9 cellular contexts compared by ENCODE assay signal in genomic region chr1:156476501-156477298, GRCh38. TPM values are rescaled to one million over a fixed set of nuclear protein-coding genes. Genes with fewer than 3 reads are reported as not detected.
DNase-seq lines count a peak whose midpoint lies in the region; ATAC-seq and TF ChIP-seq lines count a peak whose summit lies in the region.
"Had no signal": no experiment of that assay in that cellular context is flagged by ENCODE, and none has a peak within 500 bp of the region (broad histone marks: within the 10 kb centered on the region; RNA-seq: fewer than 3 reads in every experiment).

No MANE protein-coding gene starts in this region.

- H3K36me3 Mint-ChIP-seq in HFFc6 (ENCODE audit: low read depth) = peaks cover 65% of the 10 kb centered on the region
- H3K36me3 Mint-ChIP-seq in naive thymus-derived CD4-positive, alpha-beta T cell = peaks cover 7 to 66% (median 32%) of the 10 kb centered on the region in 5 donors

- H3K4me1 Mint-ChIP-seq in HFFc6 (ENCODE audit: low read depth) = peaks cover 50% of the 10 kb centered on the region
- peaks cover 15 to 38% (median 18%) of the 10 kb centered on the region in 7 donors for H3K4me1 Mint-ChIP-seq in naive thymus-derived CD4-positive, alpha-beta T cell

- CTCF ChIA-PET in naive thymus-derived CD4-positive, alpha-beta T cell (lab: Charles Lee) = interaction anchor here (0.8 to 1.3 kb wide), 2 partner anchors 20 to 124 kb away, joined by 3 read pairs; no protein-coding TSS in a partner anchor

- ATAC-seq in naive thymus-derived CD4-positive, alpha-beta T cell = no peak
- ATAC-seq in HG02973 (IDR thresholded peaks at IDR 0.05; ENCODE audit: unreplicated experiment) = no peak

- no peaks in the 10 kb centered on the region for H3K9me3 ChIP-seq in naive thymus-derived CD4-positive, alpha-beta T cell (ENCODE audit: control insufficient read depth in 2 of 3, low read length in 3 of 3)

- peak overlapping the region; percentile 78 for H3K27ac Mint-ChIP-seq in HFFc6
- H3K27ac Mint-ChIP-seq in naive thymus-derived CD4-positive, alpha-beta T cell = peak overlapping the region in 7 of 9 donors; percentile 15 to 74 (median 49)

- no peak overlapping the region for H3K4me3 ChIP-seq in choroid plexus epithelial cell (ENCODE audit: low read depth, low read length)
- H3K4me3 ChIP-seq in naive thymus-derived CD4-positive, alpha-beta T cell (ENCODE audit: low read length) = no peak overlapping the region

- no peak overlapping the region for H3K27ac ChIP-seq in naive thymus-derived CD4-positive, alpha-beta T cell (ENCODE audit: low read depth, low read length)

- no peak for TF ChIP-seq CTCF in AG09319 (IDR thresholded peaks at IDR 0.05; ENCODE audit: low read depth, low read length)
- TF ChIP-seq CTCF in HFFc6 (IDR thresholded peaks at IDR 0.05) = no peak
- TF ChIP-seq CTCF in choroid plexus epithelial cell (conservative IDR thresholded peaks at IDR 0.05; ENCODE audit: low read depth, low read length) = no peak

- H3K9me3 Mint-ChIP-seq in HFFc6 = no peaks in the 10 kb centered on the region
- H3K9me3 Mint-ChIP-seq in naive thymus-derived CD4-positive, alpha-beta T cell = peaks cover 0 to 3% (median 0%) of the 10 kb centered on the region in 11 donors

- peaks cover 12 to 13% of the 10 kb centered on the region in 2 donors for H3K4me1 ChIP-seq in naive thymus-derived CD4-positive, alpha-beta T cell (ENCODE audit: control insufficient read depth in 2 of 2, insufficient read depth in 2 of 2, low read length in 2 of 2)

- no peaks in the 10 kb centered on the region for H3K27me3 ChIP-seq in naive thymus-derived CD4-positive, alpha-beta T cell (ENCODE audit: control insufficient read depth in 2 of 2, insufficient read depth in 2 of 2, low read length in 2 of 2)

- POLR2A ChIA-PET in naive thymus-derived CD4-positive, alpha-beta T cell (lab: Charles Lee) = interaction anchor here (0.6 to 1.9 kb wide), 3 partner anchors 19 to 105 kb away, joined by 4 to 6 read pairs (median 5); no protein-coding TSS in a partner anchor

- intact Hi-C loops in naive thymus-derived CD4-positive, alpha-beta T cell (cut with micrococcal nuclease) = no loop called here

- peaks cover 42 to 95% (median 60%) of the 10 kb centered on the region in 3 experiments for H3K36me3 ChIP-seq in naive thymus-derived CD4-positive, alpha-beta T cell (ENCODE audit: control insufficient read depth in 2 of 3, insufficient read depth in 3 of 3, low read length in 3 of 3)

- H3K27me3 Mint-ChIP-seq in HFFc6 (ENCODE audit: insufficient read depth) = peaks cover 12% of the 10 kb centered on the region
- H3K27me3 Mint-ChIP-seq in naive thymus-derived CD4-positive, alpha-beta T cell = no peaks in the 10 kb centered on the region

- DNase-seq in AG09319 (ENCODE audit: extremely low read depth, low read depth) = peak; percentile 24
- peak; percentile 30 for DNase-seq in HFFc6
- DNase-seq in choroid plexus epithelial cell (ENCODE audit: low read depth) = peak; percentile 69
- DNase-seq in naive thymus-derived CD4-positive, alpha-beta T cell = peak in 1 of 9 donors; percentile 55
- no peak for DNase-seq in NCI-H510A treated with DMSO at 0.1 percent for 48 hours (lab: John Stamatoyannopoulos, UW)
- no peak for DNase-seq in NCI-H1105 treated with DMSO at 0.1 percent for 48 hours (lab: John Stamatoyannopoulos, UW)
- DNase-seq in NOMO-1 treated with DMSO at 0.1 percent for 48 hours (lab: John Stamatoyannopoulos, UW; ENCODE audit: unreplicated experiment) = no peak
- DNase-seq: NCI-H1105 had no signal

- H3K4me3 Mint-ChIP-seq in HFFc6 = peak overlapping the region; percentile 8
- no peak overlapping the region for H3K4me3 Mint-ChIP-seq in naive thymus-derived CD4-positive, alpha-beta T cell

RNA-seq across cellular contexts. Expression of gene MEF2D, which starts 23.9 kb away (rescaled TPM):
- 10 to 100 TPM; 50.0 to 60.1 (median 56.8) TPM for total RNA-seq in HFFc6 (2021; fragmentation: NEBNext Ultra II Directional; extraction: Animal tissue kit (Norgen Biotek cat#: 25700))
- total RNA-seq in naive thymus-derived CD4-positive, alpha-beta T cell = 100 to 1,000 TPM in 2 of 5 experiments, 10 to 100 TPM in 3; 48.1 to 190 (median 67.7) TPM
- polyA plus RNA-seq in naive thymus-derived CD4-positive, alpha-beta T cell = 10 to 100 TPM in 1 of 2 donors, 1 to 10 TPM in 1; 4.5 to 10.0 TPM

Comparison
In these comparisons a context has a peak if more than half of its experiments do, and no peak if none do; other contexts are left out.
1. DNase-seq: peak in AG09319 (single experiment), HFFc6 (single experiment) and choroid plexus epithelial cell (single experiment); none in NCI-H510A treated with DMSO at 0.1 percent for 48 hours (single experiment), NCI-H1105 treated with DMSO at 0.1 percent for 48 hours (single experiment) and NOMO-1 treated with DMSO at 0.1 percent for 48 hours (single experiment).